35 cellular contexts compared by ENCODE assay signal in the genomic region with DNA sequence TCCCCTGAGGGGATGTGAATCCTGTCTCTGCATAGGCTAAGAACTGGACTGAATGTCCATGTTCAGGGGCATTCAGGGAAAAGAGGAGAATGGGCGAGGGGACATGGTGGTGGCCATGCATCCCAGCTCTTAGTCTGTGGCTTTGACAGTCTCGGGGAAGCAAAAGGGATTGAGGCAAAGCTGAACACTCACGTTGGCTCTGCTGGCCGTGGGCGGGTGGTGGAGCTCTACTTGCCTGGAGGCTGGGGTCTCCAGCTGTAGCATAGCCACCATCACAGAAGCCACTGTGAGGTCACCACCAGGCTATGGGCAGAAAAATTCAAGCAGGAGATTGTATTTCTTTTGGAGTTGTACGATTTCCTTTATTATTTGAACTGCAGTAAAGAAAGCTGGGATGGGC. TPM values are rescaled to one million over a fixed set of nuclear protein-coding genes. Genes with fewer than 3 reads are reported as not detected.
"Had no signal": no experiment of that assay in that cellular context is flagged by ENCODE, and none has a peak within 500 bp of the region (broad histone marks: within the 10 kb centered on the region; RNA-seq: fewer than 3 reads in every experiment).

No MANE protein-coding gene starts in this region.

- ATAC-seq: activated CD4-positive, CD25-positive, alpha-beta regulatory T cell treated with anti-CD3 and anti-CD28 coated beads, Interleukin-2, amount 50 U/mL, for 24 hours; activated naive CD4-positive, alpha-beta T cell treated with anti-CD3 and anti-CD28 coated beads, Interleukin-2, amount 50 U/mL, for 72 hours; Panc1 had no signal

- H3K4me3 ChIP-seq: MG63, SJCRH30, SK-N-MC had no signal

- H3K4me3 Mint-ChIP-seq: activated CD4-positive, alpha-beta memory T cell treated with anti-CD3 and anti-CD28 coated beads for 36 hours; activated T-helper 1 cell treated with anti-CD3 and anti-CD28 coated beads, Interleukin-12 subunit alpha, Interleukin-12 subunit beta, Interleukin-2, Interleukin-4 antibody, amounts not matched to agents 30 ng/mL and 10 ng/mL and 1 ng/mL, durations not matched to agents 14 hours and 24 hours and 36 hours; IgD-negative memory B cell; T-helper 2 cell treated with Interferon-gamma antibody and Interleukin-4, amounts not matched to agents 5 μg/mL and 100 μg/mL, for 36 hours had no signal

- H3K27ac ChIP-seq: brain microvascular endothelial cell, SJCRH30, SK-N-MC had no signal

- DNase-seq: activated CD4-positive, alpha-beta memory T cell treated with anti-CD3 and anti-CD28 coated beads for 36 hours; activated CD4-positive, alpha-beta T cell treated with anti-CD3 and anti-CD28 coated beads for 4 hours; activated CD4-positive, alpha-beta T cell treated with anti-CD3 and anti-CD28 coated beads, Interleukin-2, amount 50 U/mL, for 1 hour; activated effector memory CD4-positive, alpha-beta T cell treated with anti-CD3 and anti-CD28 coated beads, Interleukin-2, amount 50 U/mL, for 16 hours; activated naive CD4-positive, alpha-beta T cell; activated T-cell treated with anti-CD3 and anti-CD28 coated beads, Interleukin-2, amount 50 U/mL, for 1 hour; amniotic stem cell; aorta; brain microvascular endothelial cell; central memory CD4-positive, alpha-beta T cell; Kasumi-1; KBM-7; MG63; NCI-H1048; NCI-H1105 treated with DMSO at 0.1 percent for 48 hours; NCI-H1436; NCI-H1694; NCI-H1930; NCI-H2081 treated with DMSO at 0.1 percent for 48 hours; NCI-H226; NCI-H446 treated with DMSO at 0.1 percent for 48 hours; NCI-H524; NCI-H69; SHP77; SJCRH30 had no signal

- H3K27me3 ChIP-seq: brain microvascular endothelial cell had no signal

- H3K9me3 Mint-ChIP-seq: activated CD4-positive, alpha-beta memory T cell treated with anti-CD3 and anti-CD28 coated beads for 36 hours; activated T-helper 1 cell treated with anti-CD3 and anti-CD28 coated beads, Interleukin-12 subunit alpha, Interleukin-12 subunit beta, Interleukin-2, Interleukin-4 antibody, amounts not matched to agents 30 ng/mL and 10 ng/mL and 1 ng/mL, durations not matched to agents 14 hours and 24 hours and 36 hours; IgD-negative memory B cell; T-helper 2 cell treated with Interferon-gamma antibody and Interleukin-4, amounts not matched to agents 5 μg/mL and 100 μg/mL, for 36 hours had no signal

- H3K36me3 ChIP-seq: brain microvascular endothelial cell, MG63, SJCRH30 had no signal

- H3K27me3 Mint-ChIP-seq: activated CD4-positive, alpha-beta memory T cell treated with anti-CD3 and anti-CD28 coated beads for 36 hours had no signal

- H3K9me3 ChIP-seq: MG63, SJCRH30 had no signal

- H3K27ac Mint-ChIP-seq: activated naive CD4-positive, alpha-beta T cell treated with anti-CD3 and anti-CD28 coated beads, Interleukin-2, amount 50 U/mL, for 72 hours; activated T-helper 1 cell treated with anti-CD3 and anti-CD28 coated beads, Interleukin-12 subunit alpha, Interleukin-12 subunit beta, Interleukin-2, Interleukin-4 antibody, amounts not matched to agents 30 ng/mL and 10 ng/mL and 1 ng/mL, durations not matched to agents 14 hours and 24 hours and 36 hours; IgD-negative memory B cell had no signal

RNA-seq across cellular contexts. Expression of a gene that starts 4.1 kb away (rescaled TPM):
- total RNA-seq: aorta; cerebellum; RPMI7951; SJCRH30; T-helper 1 cell treated with Interleukin-12 subunit alpha and Interleukin-12 subunit beta and Interleukin-4 antibody, amounts not matched to agents 30 ng/mL and 1 ng/mL, for 36 hours had no signal
- polyA plus RNA-seq: aorta, IgD-negative memory B cell had no signal

RNA-seq across cellular contexts. Expression of a gene that starts 18.6 kb away (rescaled TPM):
- total RNA-seq: RPMI7951, SJCRH30 had no signal
